ENCODE assay signal across 1 cellular context in genomic region chr2:128309341-128310093, GRCh38.
TF ChIP-seq lines count a peak whose summit lies in the region.

No MANE protein-coding gene starts in this region.

TF ChIP-seq in HepG2, 621 proteins besides CTCF, POLR2A, EP300 and RAD21 (continued from another document and continues in another):
- peak; percentile 94 for TF ChIP-seq RERE (CRISPR knock-in tag; IDR thresholded peaks at IDR 0.05; ENCODE audit: low read depth)
- peak; percentile 98 for TF ChIP-seq ZNF264 (CRISPR knock-in tag; IDR thresholded peaks at IDR 0.05)
- TF ChIP-seq JUNB (CRISPR knock-in tag; IDR thresholded peaks at IDR 0.05; ENCODE audit: borderline replicate concordance) = no peak
- no peak for TF ChIP-seq POLR2AphosphoS5 (IDR thresholded peaks at IDR 0.05; ENCODE audit: low read depth, low read length)
- peak; percentile 95 for TF ChIP-seq NPAS2 (CRISPR knock-in tag; IDR thresholded peaks at IDR 0.05; ENCODE audit: borderline replicate concordance)
- peak; percentile 93 for TF ChIP-seq TFDP2 (CRISPR knock-in tag; IDR thresholded peaks at IDR 0.05)
- TF ChIP-seq ZNF549 (CRISPR knock-in tag; IDR thresholded peaks at IDR 0.05) = no peak; the same call in 1 of the 2 replicates
- TF ChIP-seq, protein P1, sequence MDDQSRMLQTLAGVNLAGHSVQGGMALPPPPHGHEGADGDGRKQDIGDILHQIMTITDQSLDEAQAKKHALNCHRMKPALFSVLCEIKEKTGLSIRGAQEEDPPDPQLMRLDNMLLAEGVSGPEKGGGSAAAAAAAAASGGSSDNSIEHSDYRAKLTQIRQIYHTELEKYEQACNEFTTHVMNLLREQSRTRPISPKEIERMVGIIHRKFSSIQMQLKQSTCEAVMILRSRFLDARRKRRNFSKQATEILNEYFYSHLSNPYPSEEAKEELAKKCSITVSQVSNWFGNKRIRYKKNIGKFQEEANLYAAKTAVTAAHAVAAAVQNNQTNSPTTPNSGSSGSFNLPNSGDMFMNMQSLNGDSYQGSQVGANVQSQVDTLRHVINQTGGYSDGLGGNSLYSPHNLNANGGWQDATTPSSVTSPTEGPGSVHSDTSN (CRISPR knock-in tag; IDR thresholded peaks at IDR 0.05; ENCODE audit: borderline replicate concordance) = no peak
- TF ChIP-seq ZNF280D (CRISPR knock-in tag; IDR thresholded peaks at IDR 0.05) = peak; percentile 98
- TF ChIP-seq FOXA3 (CRISPR knock-in tag; IDR thresholded peaks at IDR 0.05) = peak; percentile 96
- TF ChIP-seq, protein P2, sequence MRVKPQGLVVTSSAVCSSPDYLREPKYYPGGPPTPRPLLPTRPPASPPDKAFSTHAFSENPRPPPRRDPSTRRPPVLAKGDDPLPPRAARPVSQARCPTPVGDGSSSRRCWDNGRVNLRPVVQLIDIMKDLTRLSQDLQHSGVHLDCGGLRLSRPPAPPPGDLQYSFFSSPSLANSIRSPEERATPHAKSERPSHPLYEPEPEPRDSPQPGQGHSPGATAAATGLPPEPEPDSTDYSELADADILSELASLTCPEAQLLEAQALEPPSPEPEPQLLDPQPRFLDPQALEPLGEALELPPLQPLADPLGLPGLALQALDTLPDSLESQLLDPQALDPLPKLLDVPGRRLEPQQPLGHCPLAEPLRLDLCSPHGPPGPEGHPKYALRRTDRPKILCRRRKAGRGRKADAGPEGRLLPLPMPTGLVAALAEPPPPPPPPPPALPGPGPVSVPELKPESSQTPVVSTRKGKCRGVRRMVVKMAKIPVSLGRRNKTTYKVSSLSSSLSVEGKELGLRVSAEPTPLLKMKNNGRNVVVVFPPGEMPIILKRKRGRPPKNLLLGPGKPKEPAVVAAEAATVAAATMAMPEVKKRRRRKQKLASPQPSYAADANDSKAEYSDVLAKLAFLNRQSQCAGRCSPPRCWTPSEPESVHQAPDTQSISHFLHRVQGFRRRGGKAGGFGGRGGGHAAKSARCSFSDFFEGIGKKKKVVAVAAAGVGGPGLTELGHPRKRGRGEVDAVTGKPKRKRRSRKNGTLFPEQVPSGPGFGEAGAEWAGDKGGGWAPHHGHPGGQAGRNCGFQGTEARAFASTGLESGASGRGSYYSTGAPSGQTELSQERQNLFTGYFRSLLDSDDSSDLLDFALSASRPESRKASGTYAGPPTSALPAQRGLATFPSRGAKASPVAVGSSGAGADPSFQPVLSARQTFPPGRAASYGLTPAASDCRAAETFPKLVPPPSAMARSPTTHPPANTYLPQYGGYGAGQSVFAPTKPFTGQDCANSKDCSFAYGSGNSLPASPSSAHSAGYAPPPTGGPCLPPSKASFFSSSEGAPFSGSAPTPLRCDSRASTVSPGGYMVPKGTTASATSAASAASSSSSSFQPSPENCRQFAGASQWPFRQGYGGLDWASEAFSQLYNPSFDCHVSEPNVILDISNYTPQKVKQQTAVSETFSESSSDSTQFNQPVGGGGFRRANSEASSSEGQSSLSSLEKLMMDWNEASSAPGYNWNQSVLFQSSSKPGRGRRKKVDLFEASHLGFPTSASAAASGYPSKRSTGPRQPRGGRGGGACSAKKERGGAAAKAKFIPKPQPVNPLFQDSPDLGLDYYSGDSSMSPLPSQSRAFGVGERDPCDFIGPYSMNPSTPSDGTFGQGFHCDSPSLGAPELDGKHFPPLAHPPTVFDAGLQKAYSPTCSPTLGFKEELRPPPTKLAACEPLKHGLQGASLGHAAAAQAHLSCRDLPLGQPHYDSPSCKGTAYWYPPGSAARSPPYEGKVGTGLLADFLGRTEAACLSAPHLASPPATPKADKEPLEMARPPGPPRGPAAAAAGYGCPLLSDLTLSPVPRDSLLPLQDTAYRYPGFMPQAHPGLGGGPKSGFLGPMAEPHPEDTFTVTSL (CRISPR knock-in tag; IDR thresholded peaks at IDR 0.05; ENCODE audit: borderline replicate concordance) = peak; percentile 94
- peak; percentile 65 for TF ChIP-seq SIX4 (CRISPR knock-in tag; IDR thresholded peaks at IDR 0.05)
- no peak; the same call in 1 of the 2 replicates for TF ChIP-seq JDP2 (CRISPR knock-in tag; IDR thresholded peaks at IDR 0.05; ENCODE audit: borderline replicate concordance)
- no peak; the same call in 1 of the 2 replicates for TF ChIP-seq MZF1 (CRISPR knock-in tag; IDR thresholded peaks at IDR 0.05; ENCODE audit: borderline replicate concordance)
- peak; percentile 97 for TF ChIP-seq ZBTB20 (CRISPR knock-in tag; IDR thresholded peaks at IDR 0.05; ENCODE audit: borderline replicate concordance, low read depth)
- TF ChIP-seq ZZZ3 (CRISPR knock-in tag; IDR thresholded peaks at IDR 0.05; ENCODE audit: borderline replicate concordance) = peak; percentile 81; the same call in 1 of the 2 replicates
- TF ChIP-seq PAX8 (CRISPR knock-in tag; IDR thresholded peaks at IDR 0.05; ENCODE audit: borderline replicate concordance) = no peak
- TF ChIP-seq ZNF772 (CRISPR knock-in tag; IDR thresholded peaks at IDR 0.05) = peak; percentile 99
- peak; percentile 93 for TF ChIP-seq FLYWCH1 (CRISPR knock-in tag; IDR thresholded peaks at IDR 0.05)
- peak; percentile 91 for TF ChIP-seq ZNF441 (CRISPR knock-in tag; IDR thresholded peaks at IDR 0.05; ENCODE audit: borderline replicate concordance)
- no peak for TF ChIP-seq ZNF562 (CRISPR knock-in tag; IDR thresholded peaks at IDR 0.05; ENCODE audit: borderline replicate concordance)
- peak; percentile 94 for TF ChIP-seq ZFY (CRISPR knock-in tag; IDR thresholded peaks at IDR 0.05)
- TF ChIP-seq XRCC5 (optimal IDR thresholded peaks at IDR 0.05; ENCODE audit: low read length) = peak; percentile 48
- TF ChIP-seq KDM4B (CRISPR knock-in tag; IDR thresholded peaks at IDR 0.05) = peak; percentile 80
- no peak for TF ChIP-seq HOXA7 (CRISPR knock-in tag; IDR thresholded peaks at IDR 0.05)
- peak; percentile 93 to 96; a peak in 3 of 4 replicates for TF ChIP-seq NR2F1 (CRISPR knock-in tag; IDR thresholded peaks at IDR 0.05)
- peak; percentile 97 for TF ChIP-seq FOXO1 (CRISPR knock-in tag; IDR thresholded peaks at IDR 0.05)
- TF ChIP-seq HOXD1 (CRISPR knock-in tag; IDR thresholded peaks at IDR 0.05) = peak; percentile 96
- TF ChIP-seq ZNF292 (CRISPR knock-in tag; IDR thresholded peaks at IDR 0.05; ENCODE audit: borderline replicate concordance, low read depth) = peak; percentile 99
- peak; percentile 86 for TF ChIP-seq KAT8 (CRISPR knock-in tag; IDR thresholded peaks at IDR 0.05)
- peak; percentile 97 for TF ChIP-seq MYC (CRISPR knock-in tag; IDR thresholded peaks at IDR 0.05; ENCODE audit: borderline replicate concordance)
- TF ChIP-seq KMT2A (CRISPR knock-in tag; IDR thresholded peaks at IDR 0.05) = peak; percentile 94
- peak; percentile 99 for TF ChIP-seq ZNF747 (CRISPR knock-in tag; IDR thresholded peaks at IDR 0.05; ENCODE audit: borderline replicate concordance)
- peak; percentile 95; the same call in 1 of the 2 replicates for TF ChIP-seq ZNF138 (CRISPR knock-in tag; IDR thresholded peaks at IDR 0.05; ENCODE audit: low read depth)
- TF ChIP-seq ZNF704 (CRISPR knock-in tag; IDR thresholded peaks at IDR 0.05; ENCODE audit: borderline replicate concordance) = peak; percentile 60; the same call in 1 of the 2 replicates
- peak; percentile 98 for TF ChIP-seq NKX3-1 (CRISPR knock-in tag; IDR thresholded peaks at IDR 0.05)
- TF ChIP-seq, protein P3, sequence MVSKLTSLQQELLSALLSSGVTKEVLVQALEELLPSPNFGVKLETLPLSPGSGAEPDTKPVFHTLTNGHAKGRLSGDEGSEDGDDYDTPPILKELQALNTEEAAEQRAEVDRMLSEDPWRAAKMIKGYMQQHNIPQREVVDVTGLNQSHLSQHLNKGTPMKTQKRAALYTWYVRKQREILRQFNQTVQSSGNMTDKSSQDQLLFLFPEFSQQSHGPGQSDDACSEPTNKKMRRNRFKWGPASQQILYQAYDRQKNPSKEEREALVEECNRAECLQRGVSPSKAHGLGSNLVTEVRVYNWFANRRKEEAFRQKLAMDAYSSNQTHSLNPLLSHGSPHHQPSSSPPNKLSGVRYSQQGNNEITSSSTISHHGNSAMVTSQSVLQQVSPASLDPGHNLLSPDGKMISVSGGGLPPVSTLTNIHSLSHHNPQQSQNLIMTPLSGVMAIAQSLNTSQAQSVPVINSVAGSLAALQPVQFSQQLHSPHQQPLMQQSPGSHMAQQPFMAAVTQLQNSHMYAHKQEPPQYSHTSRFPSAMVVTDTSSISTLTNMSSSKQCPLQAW (CRISPR knock-in tag; IDR thresholded peaks at IDR 0.05) = peak; percentile 99
- 0 out of 2 replicates have a peak, but pooled peaks have one; percentile 24 for TF ChIP-seq ATF3 (CRISPR knock-in tag; IDR thresholded peaks at IDR 0.05)
- TF ChIP-seq PPARG (CRISPR knock-in tag; conservative IDR thresholded peaks at IDR 0.05) = peak; percentile 87
- peak; percentile 98 for TF ChIP-seq TSC22D2 (CRISPR knock-in tag; IDR thresholded peaks at IDR 0.05; ENCODE audit: borderline replicate concordance)
- peak; percentile 91 for TF ChIP-seq POGZ (CRISPR knock-in tag; IDR thresholded peaks at IDR 0.05)
- peak; percentile 99 for TF ChIP-seq ZBTB42 (CRISPR knock-in tag; IDR thresholded peaks at IDR 0.05)
- TF ChIP-seq TCF7L2 (IDR thresholded peaks at IDR 0.05; ENCODE audit: low read depth, low read length) = peak; percentile 37; the same call in 1 of the 2 replicates
- peak; percentile 92 for TF ChIP-seq DR1 (CRISPR knock-in tag; IDR thresholded peaks at IDR 0.05)
